Comparison of ENCODE assay signal across 8 cellular contexts in genomic region chr16:67865318-67865717, GRCh38. TPM values are rescaled to one million over a fixed set of nuclear protein-coding genes. Genes with fewer than 3 reads are reported as not detected.
DNase-seq lines count a peak whose midpoint lies in the region; FAIRE-seq and TF ChIP-seq lines count a peak whose summit lies in the region.
"Had no signal": no experiment of that assay in that cellular context is flagged by ENCODE, and none has a peak within 500 bp of the region (broad histone marks: within the 10 kb centered on the region; RNA-seq: fewer than 3 reads in every experiment).

No MANE protein-coding gene starts in this region.

- FAIRE-seq in GM12891 (lab: Jason Lieb, UNC): no peak

- H3K9me3 Mint-ChIP-seq in chondrocyte (ENCODE audit: low read depth): no peaks in the 10 kb centered on the region

- no peak overlapping the region for H3K4me3 Mint-ChIP-seq in chondrocyte (ENCODE audit: unreplicated experiment)

- H3K4me1 Mint-ChIP-seq in chondrocyte (ENCODE audit: low read depth): peaks cover 42% of the 10 kb centered on the region

- DNase-seq in 8988T (peak; percentile 87), HFF-Myc (ENCODE audit: extremely low read depth, low read depth) (no peak), chondrocyte (ENCODE audit: low spot score) (no peak), NK-92 (lab: John Stamatoyannopoulos, UW; ENCODE audit: unreplicated experiment) (no peak), GM12891 (ENCODE audit: insufficient read length, low spot score) (no peak), LoVo (ENCODE audit: low spot score) (no peak)

- H3K36me3 Mint-ChIP-seq in chondrocyte (ENCODE audit: low read depth): peaks cover 14% of the 10 kb centered on the region

- no peak overlapping the region for H3K4me3 ChIP-seq in HFF-Myc (replicated peaks; ENCODE audit: low read depth, low read length)
- H3K4me3 ChIP-seq: coronary artery, vagina had no signal

- TF ChIP-seq CTCF in HFF-Myc (IDR thresholded peaks at IDR 0.05; ENCODE audit: low read depth, low read length, missing control alignments) (peak; percentile 47), chondrocyte (IDR thresholded peaks at IDR 0.05) (peak; percentile 61)

- TF ChIP-seq POLR2A in GM12891 (IDR thresholded peaks at IDR 0.05; ENCODE audit: low read depth, low read length): no peak

- no peak overlapping the region for H3K27ac Mint-ChIP-seq in chondrocyte (ENCODE audit: unreplicated experiment)

- no peaks in the 10 kb centered on the region for H3K27me3 Mint-ChIP-seq in chondrocyte (ENCODE audit: low read depth)

TF ChIP-seq in GM12891, 5 proteins besides CTCF, POLR2A, EP300 and RAD21:
- TF ChIP-seq POLR2AphosphoS5 (IDR thresholded peaks at IDR 0.05; ENCODE audit: low read depth, low read length): no peak
- no peak for TF ChIP-seq SPI1 (IDR thresholded peaks at IDR 0.05; ENCODE audit: low read depth, low read length)
- TF ChIP-seq PAX5 (IDR thresholded peaks at IDR 0.05; ENCODE audit: insufficient read depth, low read length, severe bottlenecking): no peak
- no peak for TF ChIP-seq TAF1 (IDR thresholded peaks at IDR 0.05; ENCODE audit: low read depth, low read length)
- no peak for TF ChIP-seq POU2F2 (IDR thresholded peaks at IDR 0.05; ENCODE audit: low read depth, low read length)

RNA-seq across cellular contexts. Expression of gene EDC4, which starts 7.5 kb away (rescaled TPM):
- total RNA-seq in chondrocyte: 67.6 to 77.2 TPM (median 67.9 TPM) in 3 replicates
- polyA plus RNA-seq in GM12891 (2012; ENCODE audit: low read depth, missing spikeins): 42.0 TPM

RNA-seq across cellular contexts. Expression of gene CENPT, which starts 17.8 kb away (rescaled TPM):
- total RNA-seq in chondrocyte: 50.5 to 58.3 TPM (median 52.8 TPM) in 3 replicates
- 28.0 TPM for polyA plus RNA-seq in GM12891 (2012; ENCODE audit: low read depth, missing spikeins)

RNA-seq across cellular contexts. Expression of gene NUTF2, which starts 18.6 kb away (rescaled TPM):
- 131 to 147 TPM (median 135 TPM) in 3 replicates for total RNA-seq in chondrocyte
- 155 TPM for polyA plus RNA-seq in GM12891 (2012; ENCODE audit: low read depth, missing spikeins)

RNA-seq across cellular contexts. Expression of gene NRN1L, which starts 19.4 kb away (rescaled TPM):
- 0.57 TPM in 1 of 3 replicates, not detected in the others for total RNA-seq in chondrocyte
- polyA plus RNA-seq in GM12891 (2012; ENCODE audit: low read depth, missing spikeins): 1.6 TPM
- total RNA-seq: vagina had no signal

RNA-seq across cellular contexts. Expression of gene THAP11, which starts 23.2 kb away (rescaled TPM):
- 25.3 to 26.3 TPM (median 25.7 TPM) in 3 replicates for total RNA-seq in chondrocyte
- polyA plus RNA-seq in GM12891 (2012; ENCODE audit: low read depth, missing spikeins): 13.6 TPM
